In genomic region chr19:41792513-41793413, GRCh38 we compare ENCODE assay signal across 9 cellular contexts. TPM values are rescaled to one million over a fixed set of nuclear protein-coding genes. Genes with fewer than 3 reads are reported as not detected.
DNase-seq lines count a peak whose midpoint lies in the region; ATAC-seq and TF ChIP-seq lines count a peak whose summit lies in the region.
"Had no signal": no experiment of that assay in that cellular context is flagged by ENCODE, and none has a peak within 500 bp of the region (broad histone marks: within the 10 kb centered on the region; RNA-seq: fewer than 3 reads in every experiment).

No MANE protein-coding gene starts in this region.

- intact Hi-C loops in activated CD4-positive, alpha-beta memory T cell treated with anti-CD3 and anti-CD28 coated beads for 36 hours (cut with micrococcal nuclease) = loop anchor here (1.0 kb wide), 1 partner anchor 29 kb away; no protein-coding TSS in a partner anchor
- intact Hi-C loops in gastrocnemius medialis (cut with DNase I; ENCODE audit: low total_unique reads) = no loop called here

- TF ChIP-seq POLR2A in gastrocnemius medialis (IDR thresholded peaks at IDR 0.05) = no peak

- POLR2A ChIA-PET in activated CD4-positive, alpha-beta memory T cell treated with anti-CD3 and anti-CD28 coated beads for 36 hours (lab: Charles Lee) = interaction anchor here (0.7 kb wide), 1 partner anchor 28 kb away, joined by 3 read pairs; no protein-coding TSS in a partner anchor

- no peaks in the 10 kb centered on the region for H3K36me3 Mint-ChIP-seq in activated CD4-positive, alpha-beta memory T cell treated with anti-CD3 and anti-CD28 coated beads for 36 hours
- H3K36me3 Mint-ChIP-seq in nephron progenitor cell (ENCODE audit: low read depth) = no peaks in the 10 kb centered on the region
- H3K36me3 Mint-ChIP-seq: activated naive CD8-positive, alpha-beta T cell had no signal

- ATAC-seq in gastrocnemius medialis = no peak

- no peak overlapping the region for H3K27ac Mint-ChIP-seq in activated CD4-positive, alpha-beta memory T cell treated with anti-CD3 and anti-CD28 coated beads for 36 hours
- H3K27ac Mint-ChIP-seq in nephron progenitor cell = no peak overlapping the region
- H3K27ac Mint-ChIP-seq: activated naive CD8-positive, alpha-beta T cell had no signal

- H3K4me3 ChIP-seq in gastrocnemius medialis = no peak overlapping the region

- CTCF ChIA-PET in activated CD4-positive, alpha-beta memory T cell treated with anti-CD3 and anti-CD28 coated beads for 36 hours (lab: Charles Lee) = interaction anchor here (0.5 to 6.4 kb wide), 45 partner anchors 8 to 344 kb away, joined by 3 to 107 read pairs (median 4); partner anchors contain the start of genes CEACAM6 and RABAC1

- no peaks in the 10 kb centered on the region for H3K9me3 Mint-ChIP-seq in activated CD4-positive, alpha-beta memory T cell treated with anti-CD3 and anti-CD28 coated beads for 36 hours
- H3K9me3 Mint-ChIP-seq in nephron progenitor cell = peaks cover 3% of the 10 kb centered on the region

- in situ Hi-C loops in gastrocnemius medialis (cut with MboI; ENCODE audit: low sequenced_read_pairs in 4 of 4) = no loop called here

- TF ChIP-seq CTCF in GM10266 (IDR thresholded peaks at IDR 0.05; ENCODE audit: control insufficient read depth, insufficient read depth, low read depth, missing control alignments) = peak; percentile 72
- peak; percentile 52 for TF ChIP-seq CTCF in nephron progenitor cell (IDR thresholded peaks at IDR 0.05)
- no peak for TF ChIP-seq CTCF in gastrocnemius medialis (IDR thresholded peaks at IDR 0.05 in 4 of 5, conservative IDR thresholded peaks at IDR 0.05 in 1 of 5)

- H3K4me1 ChIP-seq in gastrocnemius medialis = no peaks in the 10 kb centered on the region

- DNase-seq in GM10266 (ENCODE audit: extremely low spot score) = peak; percentile 46
- peak; percentile 19 for DNase-seq in NCI-H1048 (lab: John Stamatoyannopoulos, UW)
- DNase-seq in activated CD4-positive, alpha-beta memory T cell treated with anti-CD3 and anti-CD28 coated beads for 36 hours = peak; percentile 67
- peak; percentile 68 for DNase-seq in epithelial cell of prostate (ENCODE audit: low read depth, low spot score)
- DNase-seq in nephron progenitor cell = peak; percentile 47
- no peak for DNase-seq in cortex of kidney (lab: John Stamatoyannopoulos, UW)
- DNase-seq in NCI-H226 = no peak
- DNase-seq in gastrocnemius medialis = no peak

- no peak overlapping the region for H3K4me3 Mint-ChIP-seq in activated CD4-positive, alpha-beta memory T cell treated with anti-CD3 and anti-CD28 coated beads for 36 hours
- H3K4me3 Mint-ChIP-seq in nephron progenitor cell = no peak overlapping the region
- H3K4me3 Mint-ChIP-seq: activated naive CD8-positive, alpha-beta T cell had no signal

- peaks cover 35% of the 10 kb centered on the region for H3K27me3 Mint-ChIP-seq in activated CD4-positive, alpha-beta memory T cell treated with anti-CD3 and anti-CD28 coated beads for 36 hours
- peaks cover 39% of the 10 kb centered on the region for H3K27me3 Mint-ChIP-seq in nephron progenitor cell (ENCODE audit: low read depth, poor library complexity)

- no peaks in the 10 kb centered on the region for H3K27me3 ChIP-seq in gastrocnemius medialis

- peak overlapping the region; percentile 13 for H3K27ac ChIP-seq in epithelial cell of prostate
- H3K27ac ChIP-seq in gastrocnemius medialis = no peak overlapping the region

- no peaks in the 10 kb centered on the region for H3K4me1 Mint-ChIP-seq in activated CD4-positive, alpha-beta memory T cell treated with anti-CD3 and anti-CD28 coated beads for 36 hours (ENCODE audit: low read depth)
- no peaks in the 10 kb centered on the region for H3K4me1 Mint-ChIP-seq in nephron progenitor cell

- H3K36me3 ChIP-seq in gastrocnemius medialis = no peaks in the 10 kb centered on the region

- no peaks in the 10 kb centered on the region for H3K9me3 ChIP-seq in gastrocnemius medialis

RNA-seq across cellular contexts. Expression of gene CEACAM3, which starts 3.6 kb away (rescaled TPM):
- not detected for total RNA-seq in activated CD4-positive, alpha-beta memory T cell treated with anti-CD3 and anti-CD28 coated beads for 36 hours
- total RNA-seq in gastrocnemius medialis = not detected

RNA-seq across cellular contexts. Expression of gene CEACAM6, which starts 37.4 kb away (rescaled TPM):
- not detected for total RNA-seq in activated CD4-positive, alpha-beta memory T cell treated with anti-CD3 and anti-CD28 coated beads for 36 hours
- under 1 TPM in 1 of 4 donors, not detected in 3; 0.53 TPM for total RNA-seq in gastrocnemius medialis

RNA-seq across cellular contexts. Expression of gene LYPD4, which starts 51.7 kb away (rescaled TPM):
- not detected for total RNA-seq in activated CD4-positive, alpha-beta memory T cell treated with anti-CD3 and anti-CD28 coated beads for 36 hours
- not detected for total RNA-seq in gastrocnemius medialis

RNA-seq across cellular contexts. Expression of gene DMRTC2, which starts 52.1 kb away (rescaled TPM):
- not detected for total RNA-seq in activated CD4-positive, alpha-beta memory T cell treated with anti-CD3 and anti-CD28 coated beads for 36 hours
- total RNA-seq in gastrocnemius medialis = not detected

Comparison
In these comparisons a context has a peak if more than half of its experiments do, and no peak if none do; other contexts are left out.
1. DNase-seq: peak in GM10266 (single experiment), NCI-H1048 (single experiment), activated CD4-positive, alpha-beta memory T cell treated with anti-CD3 and anti-CD28 coated beads for 36 hours (single experiment), epithelial cell of prostate (single experiment) and nephron progenitor cell (single experiment); none in cortex of kidney (single experiment), NCI-H226 (single experiment) and gastrocnemius medialis (0 of 2).
2. CTCF ChIP-seq: peak in GM10266 (single experiment) and nephron progenitor cell (single experiment); none in gastrocnemius medialis (0 of 5).